24 cellular contexts compared by ENCODE assay signal in the genomic region with DNA sequence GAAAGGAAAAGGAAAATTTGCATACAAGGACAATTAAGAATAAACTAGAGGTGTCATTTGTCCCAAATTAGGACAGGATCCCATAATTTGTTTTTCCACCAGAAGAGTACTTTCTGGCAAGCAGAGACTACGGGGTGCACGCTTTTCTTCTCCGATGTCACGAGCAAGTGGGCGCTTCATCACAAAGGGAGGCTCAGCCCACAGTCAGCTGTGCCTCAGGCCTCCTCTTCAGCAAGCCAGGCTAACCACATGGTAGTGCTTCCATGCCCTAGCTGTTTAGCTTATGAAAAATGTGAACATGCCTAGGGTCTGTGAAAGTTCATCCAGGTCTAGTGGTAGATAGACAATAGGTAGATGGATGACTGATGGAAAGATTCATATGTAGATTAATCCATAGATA.
"Had no signal": no experiment of that assay in that cellular context is flagged by ENCODE, and none has a peak within 500 bp of the region (broad histone marks: within the 10 kb centered on the region; RNA-seq: fewer than 3 reads in every experiment).

No MANE protein-coding gene starts in this region.

- H3K9me3 ChIP-seq: ascending aorta, body of pancreas, Peyer's patch had no signal

- DNase-seq: activated CD4-positive, alpha-beta T cell treated with anti-CD3 and anti-CD28 coated beads for 36 hours; activated CD4-positive, alpha-beta T cell treated with anti-CD3 and anti-CD28 coated beads, Interleukin-2, amount 50 U/mL, for 1 hour; activated CD8-positive, alpha-beta memory T cell treated with anti-CD3 and anti-CD28 coated beads, Interleukin-2, amount 50 U/mL, for 48 hours; activated CD8-positive, alpha-beta T cell treated with anti-CD3 and anti-CD28 coated beads, Interleukin-2, amount 10 ng/mL, durations not matched to agents 7 days and 5 days; activated effector memory CD4-positive, alpha-beta T cell treated with Interleukin-2 at 50 U/mL for 16 hours; activated naive CD4-positive, alpha-beta T cell; activated naive CD8-positive, alpha-beta T cell treated with anti-CD3 and anti-CD28 coated beads, Interleukin-2, amount 50 U/mL, for 24 hours; activated T-cell treated with anti-CD3 and anti-CD28 coated beads, Interleukin-2, amount 50 U/mL, for 1 hour; amniotic stem cell; body of pancreas; KG1; NCI-H1092; NCI-H1417 treated with DMSO at 0.1 percent for 48 hours; NCI-H1694 treated with DMSO at 0.1 percent for 48 hours; NCI-H2029 treated with DMSO at 0.1 percent for 48 hours; NCI-H446; NCI-H524; Peyer's patch; SHP77 treated with DMSO at 0.1 percent for 48 hours; T-cell; T-helper 2 cell; T1000 had no signal

- H3K27ac ChIP-seq: ascending aorta, body of pancreas, Peyer's patch, SK-N-MC had no signal

- H3K36me3 ChIP-seq: ascending aorta, Peyer's patch had no signal

- H3K4me1 ChIP-seq: ascending aorta, Peyer's patch had no signal

- H3K4me3 ChIP-seq: ascending aorta, body of pancreas, Peyer's patch, SK-N-MC had no signal

- H3K27me3 ChIP-seq: ascending aorta, body of pancreas, Peyer's patch had no signal
